18 cellular contexts compared by ENCODE assay signal in genomic region chr1:226274138-226274537, GRCh38. TPM values are rescaled to one million over a fixed set of nuclear protein-coding genes. Genes with fewer than 3 reads are reported as not detected.
"Had no signal": no experiment of that assay in that cellular context is flagged by ENCODE, and none has a peak within 500 bp of the region (broad histone marks: within the 10 kb centered on the region; RNA-seq: fewer than 3 reads in every experiment).

No MANE protein-coding gene starts in this region.

- H3K9me3 Mint-ChIP-seq: activated naive CD4-positive, alpha-beta T cell treated with anti-CD3 and anti-CD28 coated beads, Interleukin-2, amount 10 ng/mL, durations not matched to agents 7 days and 5 days; activated T-helper 2 cell treated with anti-CD3 and anti-CD28 coated beads, Interferon-gamma antibody, Interleukin-2, Interleukin-4, amounts not matched to agents 10 μg/mL and 5 μg/mL and 100 μg/mL, durations not matched to agents 14 hours and 24 hours and 36 hours; brain; dendritic cell treated with granulocyte-macrophage colony-stimulating factor and Interleukin-4, amounts not matched to agents 40 ng/mL and 50 ng/mL, for 4 days; stimulated activated naive CD8-positive, alpha-beta T cell treated with anti-CD3 and anti-CD28 coated beads, Interleukin-15, amount 100 ng/mL, for 72 hours had no signal

- ATAC-seq: left lobe of liver; stimulated activated naive CD8-positive, alpha-beta T cell treated with anti-CD3 and anti-CD28 coated beads, Interleukin-15, amount 100 ng/mL, for 72 hours had no signal

- H3K4me3 Mint-ChIP-seq: activated naive CD4-positive, alpha-beta T cell treated with anti-CD3 and anti-CD28 coated beads, Interleukin-2, amount 10 ng/mL, durations not matched to agents 7 days and 5 days; brain; dendritic cell treated with granulocyte-macrophage colony-stimulating factor and Interleukin-4, amounts not matched to agents 40 ng/mL and 50 ng/mL, for 4 days; stimulated activated naive CD8-positive, alpha-beta T cell treated with anti-CD3 and anti-CD28 coated beads, Interleukin-15, amount 100 ng/mL, for 72 hours had no signal

- H3K27ac Mint-ChIP-seq: activated naive CD4-positive, alpha-beta T cell treated with anti-CD3 and anti-CD28 coated beads, Interleukin-2, amount 10 ng/mL, durations not matched to agents 7 days and 5 days; activated T-helper 2 cell treated with anti-CD3 and anti-CD28 coated beads, Interferon-gamma antibody, Interleukin-2, Interleukin-4, amounts not matched to agents 10 μg/mL and 5 μg/mL and 100 μg/mL, durations not matched to agents 14 hours and 24 hours and 36 hours; brain; dendritic cell treated with granulocyte-macrophage colony-stimulating factor and Interleukin-4, amounts not matched to agents 40 ng/mL and 50 ng/mL, for 4 days; stimulated activated naive CD8-positive, alpha-beta T cell treated with anti-CD3 and anti-CD28 coated beads, Interleukin-15, amount 100 ng/mL, for 72 hours had no signal

- H3K4me3 ChIP-seq: sigmoid colon, spleen, upper lobe of left lung had no signal

- H3K9me3 ChIP-seq: sigmoid colon, spleen, upper lobe of left lung had no signal

- H3K27ac ChIP-seq: sigmoid colon, spleen had no signal

- H3K36me3 ChIP-seq: sigmoid colon, upper lobe of left lung had no signal

- H3K27me3 ChIP-seq: sigmoid colon, spleen, upper lobe of left lung had no signal

- DNase-seq: activated CD4-positive, alpha-beta T cell treated with anti-CD3 and anti-CD28 coated beads, Interleukin-2, amount 50 U/mL, for 1 hour; activated CD4-positive, CD25-positive, alpha-beta regulatory T cell; activated naive CD4-positive, alpha-beta T cell treated with anti-CD3 and anti-CD28 coated beads, Interleukin-2, amount 10 ng/mL, durations not matched to agents 7 days and 5 days; activated T-cell treated with anti-CD3 and anti-CD28 coated beads for 4 hours; cerebellar nuclear complex; islet precursor cell; sigmoid colon; spleen; stimulated activated CD4-positive, alpha-beta T cell treated with anti-CD3 and anti-CD28 coated beads, Interleukin-1b, Interleukin-23, amount 100 ng/mL, for 48 hours; stimulated activated naive CD8-positive, alpha-beta T cell treated with anti-CD3 and anti-CD28 coated beads, Interleukin-15, amount 100 ng/mL, for 72 hours had no signal

- H3K27me3 Mint-ChIP-seq: activated naive CD4-positive, alpha-beta T cell treated with anti-CD3 and anti-CD28 coated beads, Interleukin-2, amount 10 ng/mL, durations not matched to agents 7 days and 5 days; brain; dendritic cell treated with granulocyte-macrophage colony-stimulating factor and Interleukin-4, amounts not matched to agents 40 ng/mL and 50 ng/mL, for 4 days; stimulated activated naive CD8-positive, alpha-beta T cell treated with anti-CD3 and anti-CD28 coated beads, Interleukin-15, amount 100 ng/mL, for 72 hours had no signal

- H3K4me1 ChIP-seq: sigmoid colon, spleen had no signal

- H3K4me1 Mint-ChIP-seq: activated naive CD4-positive, alpha-beta T cell treated with anti-CD3 and anti-CD28 coated beads, Interleukin-2, amount 10 ng/mL, durations not matched to agents 7 days and 5 days; stimulated activated naive CD8-positive, alpha-beta T cell treated with anti-CD3 and anti-CD28 coated beads, Interleukin-15, amount 100 ng/mL, for 72 hours had no signal

RNA-seq across cellular contexts. Expression of gene MIXL1, which starts 50.7 kb away (rescaled TPM):
- total RNA-seq: activated T-helper 2 cell treated with anti-CD3 and anti-CD28 coated beads, Interferon-gamma antibody, Interleukin-2, Interleukin-4, amounts not matched to agents 10 μg/mL and 5 μg/mL and 100 μg/mL, durations not matched to agents 14 hours and 24 hours and 36 hours; epithelial cell of proximal tubule; left lobe of liver; osteoblast; sigmoid colon; T-helper 2 cell treated with Interferon-gamma antibody and Interleukin-4, amounts not matched to agents 100 ng/mL and 5 ng/mL, for 36 hours had no signal
